ENCODE assay signal across 10 cellular contexts in the genomic region with DNA sequence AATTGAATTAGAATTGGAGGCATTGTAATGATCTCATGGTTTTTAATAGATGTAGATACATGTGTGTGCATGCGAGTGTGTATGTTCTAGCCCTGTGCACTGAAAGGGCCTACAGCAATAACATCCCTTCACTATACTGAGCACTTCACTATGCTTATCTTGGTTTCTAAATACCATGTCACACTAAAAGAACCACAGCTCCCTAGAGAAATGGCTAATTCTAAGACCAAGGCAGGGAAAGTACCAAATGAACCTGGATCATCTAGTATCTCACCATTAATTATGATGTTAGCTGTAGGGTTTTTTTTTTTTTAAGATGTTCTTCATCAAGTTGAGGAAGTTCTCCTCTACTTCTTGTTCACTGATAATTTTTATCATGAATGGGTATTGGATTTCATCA.
"Had no signal": no experiment of that assay in that cellular context is flagged by ENCODE, and none has a peak within 500 bp of the region (broad histone marks: within the 10 kb centered on the region; RNA-seq: fewer than 3 reads in every experiment).

No MANE protein-coding gene starts in this region.

- H3K9me3 Mint-ChIP-seq: HFFc6 had no signal

- H3K36me3 ChIP-seq: HAP-1 had no signal

- H3K27ac Mint-ChIP-seq: GM23338, H9, HFFc6 had no signal

- H3K4me1 Mint-ChIP-seq: GM23338, H9 had no signal

- H3K4me1 ChIP-seq: HAP-1 had no signal

- H3K4me2 ChIP-seq: GM23338 had no signal

- H2AFZ ChIP-seq: GM23248, GM23338 had no signal

- DNase-seq: GM23248, GOT3, H7, H9, HCEC 1CT, HFFc6 had no signal

- ATAC-seq: GM23338, HCT116 had no signal

- H3K4me3 ChIP-seq: GM23248, GM23338, HAP-1 had no signal

- H3K27ac ChIP-seq: GM23248 had no signal

- FAIRE-seq: H1 had no signal

- H3K9ac ChIP-seq: GM23248 had no signal

- H3K4me3 Mint-ChIP-seq: GM23338, H9, HFFc6 had no signal
